Comparison of ENCODE assay signal across 12 cellular contexts in the genomic region with DNA sequence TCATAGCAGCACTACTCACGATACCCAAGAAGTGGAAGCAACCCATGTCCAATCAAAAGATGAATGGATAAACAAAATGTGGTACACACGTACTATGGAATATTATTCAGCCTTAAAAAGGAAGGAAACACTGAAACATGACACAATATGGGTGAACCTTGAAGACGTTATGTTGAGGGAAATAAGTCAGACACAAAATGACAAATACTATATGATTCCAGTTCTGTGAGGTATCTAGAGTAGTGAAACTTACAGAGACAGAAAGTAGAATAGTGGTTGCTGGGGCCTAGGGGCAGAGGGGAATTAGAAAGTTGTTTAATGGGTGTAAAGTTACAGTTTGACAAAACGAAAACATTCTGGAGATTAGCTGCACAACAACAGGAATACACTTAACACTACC. TPM values are rescaled to one million over a fixed set of nuclear protein-coding genes. Genes with fewer than 3 reads are reported as not detected.
DNase-seq lines count a peak whose midpoint lies in the region; ATAC-seq and TF ChIP-seq lines count a peak whose summit lies in the region.
"Had no signal": no experiment of that assay in that cellular context is flagged by ENCODE, and none has a peak within 500 bp of the region (broad histone marks: within the 10 kb centered on the region; RNA-seq: fewer than 3 reads in every experiment).

No MANE protein-coding gene starts in this region.

- intact Hi-C loops in activated CD4-positive, alpha-beta T cell treated with anti-CD3 and anti-CD28 coated beads, Interleukin-2, amount 10 ng/mL, durations not matched to agents 24 days and 14 days (cut with micrococcal nuclease) = loop anchor here (1.0 to 5.0 kb wide), 3 partner anchors 41 to 183 kb away; no protein-coding TSS in a partner anchor

- TF ChIP-seq CTCF in nephron progenitor cell (IDR thresholded peaks at IDR 0.05) = no peak
- no peak for TF ChIP-seq CTCF in brain microvascular endothelial cell (IDR thresholded peaks at IDR 0.05; ENCODE audit: low read depth, low read length, missing control alignments)

- no peak overlapping the region for H3K4me3 ChIP-seq in brain microvascular endothelial cell (ENCODE audit: low read depth, low read length)
- H3K4me3 ChIP-seq: A549, heart left ventricle had no signal

- H3K4me1 Mint-ChIP-seq in activated CD4-positive, alpha-beta T cell treated with anti-CD3 and anti-CD28 coated beads, Interleukin-2, amount 10 ng/mL, durations not matched to agents 24 days and 14 days = peaks cover 19% of the 10 kb centered on the region
- peaks cover 34% of the 10 kb centered on the region for H3K4me1 Mint-ChIP-seq in nephron progenitor cell

- in situ Hi-C loops in brain microvascular endothelial cell (cut with HindIII; ENCODE audit: low pct_ligation_motif_present, low sequenced_read_pairs) = no loop called here

- no peaks in the 10 kb centered on the region for H3K9me3 Mint-ChIP-seq in activated CD4-positive, alpha-beta T cell treated with anti-CD3 and anti-CD28 coated beads, Interleukin-2, amount 10 ng/mL, durations not matched to agents 24 days and 14 days
- H3K9me3 Mint-ChIP-seq in nephron progenitor cell = no peaks in the 10 kb centered on the region

- no peak overlapping the region for H3K27ac ChIP-seq in brain microvascular endothelial cell
- H3K27ac ChIP-seq: heart left ventricle, VCaP had no signal

- no peaks in the 10 kb centered on the region for H3K36me3 ChIP-seq in brain microvascular endothelial cell (replicated peaks)
- H3K36me3 ChIP-seq: heart left ventricle had no signal

- H3K27me3 ChIP-seq in brain microvascular endothelial cell (replicated peaks) = no peaks in the 10 kb centered on the region
- H3K27me3 ChIP-seq: heart left ventricle had no signal

- no peak overlapping the region for H3K4me3 Mint-ChIP-seq in activated CD4-positive, alpha-beta T cell treated with anti-CD3 and anti-CD28 coated beads, Interleukin-2, amount 10 ng/mL, durations not matched to agents 24 days and 14 days
- H3K4me3 Mint-ChIP-seq in nephron progenitor cell = no peak overlapping the region

- H3K36me3 Mint-ChIP-seq in activated CD4-positive, alpha-beta T cell treated with anti-CD3 and anti-CD28 coated beads, Interleukin-2, amount 10 ng/mL, durations not matched to agents 24 days and 14 days (ENCODE audit: low read depth) = peaks cover 9% of the 10 kb centered on the region
- peaks cover 23% of the 10 kb centered on the region for H3K36me3 Mint-ChIP-seq in nephron progenitor cell (ENCODE audit: low read depth)

- no peaks in the 10 kb centered on the region for H3K27me3 Mint-ChIP-seq in activated CD4-positive, alpha-beta T cell treated with anti-CD3 and anti-CD28 coated beads, Interleukin-2, amount 10 ng/mL, durations not matched to agents 24 days and 14 days
- H3K27me3 Mint-ChIP-seq in nephron progenitor cell (ENCODE audit: low read depth, poor library complexity) = no peaks in the 10 kb centered on the region

- DNase-seq in activated CD4-positive, alpha-beta T cell treated with anti-CD3 and anti-CD28 coated beads, Interleukin-2, amount 10 ng/mL, durations not matched to agents 24 days and 14 days = no peak
- no peak for DNase-seq in activated CD4-positive, alpha-beta T cell treated with anti-CD3 and anti-CD28 coated beads, Interleukin-2, amount 50 U/mL, for 1 hour
- no peak for DNase-seq in nephron progenitor cell
- no peak for DNase-seq in brain microvascular endothelial cell
- no peak for DNase-seq in hepatic stellate cell (ENCODE audit: low spot score)
- no peak for DNase-seq in NCI-H526 (lab: John Stamatoyannopoulos, UW)
- DNase-seq: heart left ventricle, KBM-7 had no signal

- ATAC-seq in GM21723 (IDR thresholded peaks at IDR 0.05; ENCODE audit: unreplicated experiment) (peak; percentile 88), HG03439 (IDR thresholded peaks at IDR 0.05; ENCODE audit: unreplicated experiment) (peak; percentile 60)
- ATAC-seq: A549, heart left ventricle had no signal

- H3K27ac Mint-ChIP-seq in activated CD4-positive, alpha-beta T cell treated with anti-CD3 and anti-CD28 coated beads, Interleukin-2, amount 10 ng/mL, durations not matched to agents 24 days and 14 days = peak overlapping the region; percentile 90
- H3K27ac Mint-ChIP-seq in nephron progenitor cell = peak overlapping the region; percentile 57

RNA-seq across cellular contexts. Expression of a gene that starts 24.7 kb away (rescaled TPM):
- 91.8 and 94.9 TPM in 2 replicates for total RNA-seq in activated CD4-positive, alpha-beta T cell treated with anti-CD3 and anti-CD28 coated beads, Interleukin-2, amount 10 ng/mL, durations not matched to agents 24 days and 14 days
